In the genomic region with DNA sequence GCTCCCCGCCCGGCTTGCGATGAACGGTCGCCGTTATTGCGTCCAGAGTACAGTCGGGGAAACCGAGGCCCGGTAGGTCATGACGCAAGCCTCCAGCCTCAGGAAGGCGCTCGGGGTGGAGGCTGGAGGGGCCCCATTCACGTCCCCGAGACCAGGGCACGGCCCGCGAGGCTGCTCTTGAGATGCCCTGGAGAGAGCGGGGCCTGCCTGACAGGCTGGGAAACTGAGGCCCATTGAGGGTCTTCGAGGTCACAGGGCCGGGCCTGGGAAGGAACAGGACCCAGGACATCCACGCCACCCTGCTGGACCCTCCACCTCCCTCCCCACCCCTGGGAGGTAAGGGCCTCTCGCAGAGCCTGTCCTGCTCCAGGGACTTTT, we compare ENCODE assay signal across 1 cellular context.
TF ChIP-seq lines count a peak whose summit lies in the region.

No MANE protein-coding gene starts in this region.

TF ChIP-seq in A549, 52 proteins besides CTCF, POLR2A, EP300 and RAD21 (continued from another document):
- TF ChIP-seq, protein P1, sequence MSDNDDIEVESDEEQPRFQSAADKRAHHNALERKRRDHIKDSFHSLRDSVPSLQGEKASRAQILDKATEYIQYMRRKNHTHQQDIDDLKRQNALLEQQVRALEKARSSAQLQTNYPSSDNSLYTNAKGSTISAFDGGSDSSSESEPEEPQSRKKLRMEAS (IDR thresholded peaks at IDR 0.05), result no peak
- TF ChIP-seq PHF8 (IDR thresholded peaks at IDR 0.05; ENCODE audit: borderline replicate concordance, low read depth), result peak; percentile 3; the same call in 1 of the 2 replicates
- TF ChIP-seq ESRRA (IDR thresholded peaks at IDR 0.05; ENCODE audit: borderline replicate concordance, low read length), result no peak
